Comparison of ENCODE assay signal across 1 cellular context in genomic region chr18:1104265-1104792, GRCh38.
TF ChIP-seq lines count a peak whose summit lies in the region.

No MANE protein-coding gene starts in this region.

TF ChIP-seq in WTC11, 78 proteins besides CTCF, POLR2A, EP300 and RAD21 (continued from another document):
- no peak for TF ChIP-seq USF1 (CRISPR knock-in tag; IDR thresholded peaks at IDR 0.05)
- TF ChIP-seq ZNF512 (CRISPR knock-in tag; IDR thresholded peaks at IDR 0.05; ENCODE audit: borderline replicate concordance) = no peak
- no peak for TF ChIP-seq NR1H2 (CRISPR knock-in tag; IDR thresholded peaks at IDR 0.05)
- no peak for TF ChIP-seq ESRRA (CRISPR knock-in tag; IDR thresholded peaks at IDR 0.05; ENCODE audit: borderline replicate concordance)
- TF ChIP-seq MXD4 (CRISPR knock-in tag; IDR thresholded peaks at IDR 0.05; ENCODE audit: borderline replicate concordance) = no peak
